ENCODE assay signal across 1 cellular context in genomic region chr6:49666930-49667369, GRCh38.
TF ChIP-seq lines count a peak whose summit lies in the region.

No MANE protein-coding gene starts in this region.

TF ChIP-seq in K562, 482 proteins besides CTCF, POLR2A, EP300 and RAD21 (continued from another document and continues in another):
- TF ChIP-seq ZNF277 (CRISPR knock-in tag; IDR thresholded peaks at IDR 0.05; ENCODE audit: borderline replicate concordance) (no peak), SNIP1 (IDR thresholded peaks at IDR 0.05; ENCODE audit: low read depth) (0 out of 2 replicates have a peak, but pooled peaks have one; percentile 9), ATF1 (CRISPR knock-in tag; IDR thresholded peaks at IDR 0.05) (no peak), ATF1 (tag; IDR thresholded peaks at IDR 0.05) (peak; percentile 74), MTA1 (IDR thresholded peaks at IDR 0.05; ENCODE audit: borderline replicate concordance) (0 out of 2 replicates have a peak, but pooled peaks have one; percentile 63), MCM7 (IDR thresholded peaks at IDR 0.05) (peak in 1 of 2 experiments; percentile 10; a peak in 1 of 4 replicates), FOXK2 (conservative IDR thresholded peaks at IDR 0.05 in 1 of 2, IDR thresholded peaks at IDR 0.05 in 1 of 2; ENCODE audit: low read depth in 2 of 2) (peak in 1 of 2 experiments; percentile 55; a peak in 1 of 4 replicates), ATF3 (IDR thresholded peaks at IDR 0.05) (peak; percentile 98), ATF3 (CRISPR knock-in tag; conservative IDR thresholded peaks at IDR 0.05) (no peak), GABPA (tag; conservative IDR thresholded peaks at IDR 0.05; ENCODE audit: low read depth) (no peak), TRIM24 (IDR thresholded peaks at IDR 0.05) (peak; percentile 75 to 85), FOXJ2 (tag; IDR thresholded peaks at IDR 0.05) (0 out of 2 replicates have a peak, but pooled peaks have one; percentile 22), ASH1L (IDR thresholded peaks at IDR 0.05; ENCODE audit: borderline replicate concordance, low read depth, partially characterized antibody) (no peak), ZBTB7A (IDR thresholded peaks at IDR 0.05; ENCODE audit: borderline replicate concordance, control insufficient read depth, low read depth, low read length) (no peak), TAL1 (IDR thresholded peaks at IDR 0.05) (peak; percentile 48), ZNF263 (CRISPR knock-in tag; IDR thresholded peaks at IDR 0.05; ENCODE audit: borderline replicate concordance) (no peak), TBP (optimal IDR thresholded peaks at IDR 0.05; ENCODE audit: low read depth, low read length) (no peak), SMARCA4 (IDR thresholded peaks at IDR 0.05) (peak; percentile 86), AFF1 (IDR thresholded peaks at IDR 0.05; ENCODE audit: low read depth in 1 of 2, partially characterized antibody in 2 of 2) (peak; percentile 52 to 77), ZNF280B (CRISPR knock-in tag; IDR thresholded peaks at IDR 0.05) (no peak), MGA (IDR thresholded peaks at IDR 0.05) (peak; percentile 41), MYC (IDR thresholded peaks at IDR 0.05; ENCODE audit: low read depth, low read length) (peak; percentile 26; the same call in 1 of the 2 replicates), MYC (CRISPR knock-in tag; IDR thresholded peaks at IDR 0.05; ENCODE audit: borderline replicate concordance, low read depth) (no peak), TEAD4 (IDR thresholded peaks at IDR 0.05; ENCODE audit: low read length) (peak; percentile 42; the same call in 1 of the 2 replicates), TEAD4 (CRISPR knock-in tag; IDR thresholded peaks at IDR 0.05; ENCODE audit: borderline replicate concordance) (no peak), CBFA2T3 (IDR thresholded peaks at IDR 0.05) (peak; percentile 49), ID3 (CRISPR knock-in tag; IDR thresholded peaks at IDR 0.05) (no peak), ID3 (tag; IDR thresholded peaks at IDR 0.05) (0 out of 2 replicates have a peak, but pooled peaks have one; percentile 29), MTA2 (IDR thresholded peaks at IDR 0.05; ENCODE audit: low read depth) (peak; percentile 23; the same call in 1 of the 2 replicates), TOE1 (IDR thresholded peaks at IDR 0.05; ENCODE audit: borderline replicate concordance) (peak; percentile 53), TOE1 (CRISPR knock-in tag; IDR thresholded peaks at IDR 0.05; ENCODE audit: borderline replicate concordance, low read depth) (no peak), HDAC1 (IDR thresholded peaks at IDR 0.05) (peak in 1 of 2 experiments; percentile 45; a peak in 1 of 4 replicates), CEBPG (CRISPR knock-in tag; IDR thresholded peaks at IDR 0.05) (peak; percentile 87), CEBPG (tag; conservative IDR thresholded peaks at IDR 0.05 in 1 of 2, IDR thresholded peaks at IDR 0.05 in 1 of 2) (peak; percentile 86 to 91), NFRKB (IDR thresholded peaks at IDR 0.05; ENCODE audit: low read depth) (peak; percentile 69), NFIC (IDR thresholded peaks at IDR 0.05) (0 out of 2 replicates have a peak, but pooled peaks have one; percentile 14)
